In genomic region chr2:120283649-120284048, GRCh38 we compare ENCODE assay signal across 14 cellular contexts. TPM values are rescaled to one million over a fixed set of nuclear protein-coding genes. Genes with fewer than 3 reads are reported as not detected.
DNase-seq lines count a peak whose midpoint lies in the region; ATAC-seq and TF ChIP-seq lines count a peak whose summit lies in the region.
"Had no signal": no experiment of that assay in that cellular context is flagged by ENCODE, and none has a peak within 500 bp of the region (broad histone marks: within the 10 kb centered on the region; RNA-seq: fewer than 3 reads in every experiment).

No MANE protein-coding gene starts in this region.

- DNase-seq in Daoy (ENCODE audit: low read depth) (peak; percentile 23), HuH-7 (ENCODE audit: low spot score) (peak; percentile 20), endothelial cell (ENCODE audit: low spot score) (no peak), heart left ventricle (no peak), nephron progenitor cell (no peak)
- DNase-seq in effector CD8-positive, alpha-beta T cell (lab: John Stamatoyannopoulos, UW), result no peak
- DNase-seq: C1 segment of cervical spinal cord, gastrocnemius medialis, NCI-H345, pancreas, stomach had no signal

- ATAC-seq in HG02852 (IDR thresholded peaks at IDR 0.05; ENCODE audit: unreplicated experiment) (no peak), heart left ventricle (no peak)
- ATAC-seq: gastrocnemius medialis, pancreas had no signal

- intact Hi-C loops in heart left ventricle (cut with DNase I), result no loop called here

- H3K27ac ChIP-seq in mesodermal cell (ENCODE audit: low read depth, low read length, severe bottlenecking) (peak overlapping the region; percentile 2), heart left ventricle (no peak overlapping the region)
- H3K27ac ChIP-seq: gastrocnemius medialis, pancreas, stomach had no signal

- H3K4me3 ChIP-seq in mesodermal cell (ENCODE audit: extremely low read depth, insufficient read depth, low read length, poor library complexity, severe bottlenecking), result no peak overlapping the region
- no peak overlapping the region for H3K4me3 ChIP-seq in heart left ventricle
- H3K4me3 ChIP-seq: gastrocnemius medialis, pancreas, stomach had no signal

- WGBS in mesodermal cell (ENCODE audit: insufficient coverage in 2 of 2), 2 experiments, result 35 to 47% methylated on average over 4 of the region's 4 CpGs
- 73 to 75% (median 74%) methylated on average over 4 of the region's 4 CpGs for WGBS in heart left ventricle, 4 donors

- H3K4me1 ChIP-seq in mesodermal cell (ENCODE audit: control insufficient read depth, insufficient read depth, low read length, poor library complexity, severe bottlenecking) (peaks cover 19% of the 10 kb centered on the region), heart left ventricle (peaks cover 0 to 19% (median 0%) of the 10 kb centered on the region in 12 donors)
- H3K4me1 ChIP-seq: gastrocnemius medialis, pancreas had no signal

- TF ChIP-seq CTCF in endothelial cell (IDR thresholded peaks at IDR 0.05; ENCODE audit: unreplicated experiment) (peak; percentile 33), heart left ventricle (IDR thresholded peaks at IDR 0.05) (no peak), nephron progenitor cell (IDR thresholded peaks at IDR 0.05) (no peak)

- H3K36me3 Mint-ChIP-seq in endothelial cell (ENCODE audit: low read depth, unreplicated experiment), result peaks cover 49% of the 10 kb centered on the region
- H3K36me3 Mint-ChIP-seq in nephron progenitor cell (ENCODE audit: low read depth), result peaks cover 32% of the 10 kb centered on the region

- H3K9me3 ChIP-seq in mesodermal cell (ENCODE audit: control insufficient read depth, low read length) (no peaks in the 10 kb centered on the region), heart left ventricle (peaks cover 0 to 3% (median 0%) of the 10 kb centered on the region in 12 donors)
- H3K9me3 ChIP-seq: gastrocnemius medialis, pancreas, stomach had no signal

- peak overlapping the region; percentile 58 for H3K27ac Mint-ChIP-seq in endothelial cell (ENCODE audit: unreplicated experiment)
- no peak overlapping the region for H3K27ac Mint-ChIP-seq in nephron progenitor cell
- H3K27ac Mint-ChIP-seq: activated naive CD4-positive, alpha-beta T cell treated with anti-CD3 and anti-CD28 coated beads, Interleukin-2, amount 50 U/mL, for 24 hours had no signal

- no peak for TF ChIP-seq POLR2A in heart left ventricle (IDR thresholded peaks at IDR 0.05)

- H3K36me3 ChIP-seq in mesodermal cell (ENCODE audit: control insufficient read depth, insufficient read depth, low read length) (peaks cover 31% of the 10 kb centered on the region), heart left ventricle (peaks cover 0 to 64% (median 57%) of the 10 kb centered on the region in 9 donors)

- H3K27me3 Mint-ChIP-seq in endothelial cell (ENCODE audit: unreplicated experiment) (peaks cover 6% of the 10 kb centered on the region), nephron progenitor cell (ENCODE audit: low read depth, poor library complexity) (no peaks in the 10 kb centered on the region)
- H3K27me3 Mint-ChIP-seq: activated naive CD4-positive, alpha-beta T cell treated with anti-CD3 and anti-CD28 coated beads, Interleukin-2, amount 50 U/mL, for 24 hours had no signal

- H3K9me3 Mint-ChIP-seq in endothelial cell (ENCODE audit: unreplicated experiment) (no peaks in the 10 kb centered on the region), nephron progenitor cell (no peaks in the 10 kb centered on the region)
- H3K9me3 Mint-ChIP-seq: activated naive CD4-positive, alpha-beta T cell treated with anti-CD3 and anti-CD28 coated beads, Interleukin-2, amount 50 U/mL, for 24 hours had no signal

- H3K4me1 Mint-ChIP-seq in endothelial cell (ENCODE audit: unreplicated experiment) (peaks cover 38% of the 10 kb centered on the region), nephron progenitor cell (no peaks in the 10 kb centered on the region)

- no peaks in the 10 kb centered on the region for H3K27me3 ChIP-seq in heart left ventricle
- H3K27me3 ChIP-seq: gastrocnemius medialis, pancreas, stomach had no signal

- H3K4me3 Mint-ChIP-seq in endothelial cell (ENCODE audit: unreplicated experiment), result no peak overlapping the region
- no peak overlapping the region for H3K4me3 Mint-ChIP-seq in nephron progenitor cell
- H3K4me3 Mint-ChIP-seq: activated naive CD4-positive, alpha-beta T cell treated with anti-CD3 and anti-CD28 coated beads, Interleukin-2, amount 50 U/mL, for 24 hours had no signal

RNA-seq across cellular contexts. Expression of gene RALB, which starts 31.0 kb away (rescaled TPM):
- 37.7 and 39.5 TPM in 2 replicates for total RNA-seq in Daoy (2014; rRNA removed; shearing (Covaris generic))
- 367 TPM for total RNA-seq in endothelial cell (ENCODE audit: unreplicated experiment)
- 81.9 TPM for polyA plus RNA-seq in mesodermal cell (2013, experiment 1 of 2)
- polyA plus RNA-seq in mesodermal cell (2013, experiment 2 of 2), result 78.4 TPM
- total RNA-seq in heart left ventricle, result 10 to 100 TPM; 35.7 to 59.9 (median 45.1) TPM
- polyA plus RNA-seq in heart left ventricle, result 100 to 1,000 TPM in 1 of 2 donors, 10 to 100 TPM in 1; 30.5 to 111 TPM

Comparison
In these comparisons a context has a peak if more than half of its experiments do, and no peak if none do; other contexts are left out.
1. DNase-seq: peak in Daoy (single experiment) and HuH-7 (single experiment); none in endothelial cell (single experiment), effector CD8-positive, alpha-beta T cell (single experiment), heart left ventricle (0 of 5) and nephron progenitor cell (single experiment).